In genomic region chrX:53440101-53440500, GRCh38 we compare ENCODE assay signal across 9 cellular contexts. TPM values are rescaled to one million over a fixed set of nuclear protein-coding genes. Genes with fewer than 3 reads are reported as not detected.
DNase-seq lines count a peak whose midpoint lies in the region; ATAC-seq, FAIRE-seq and TF ChIP-seq lines count a peak whose summit lies in the region.
"Had no signal": no experiment of that assay in that cellular context is flagged by ENCODE, and none has a peak within 500 bp of the region (broad histone marks: within the 10 kb centered on the region; RNA-seq: fewer than 3 reads in every experiment).

No MANE protein-coding gene starts in this region.

- no peaks in the 10 kb centered on the region for H3K9me3 ChIP-seq in parathyroid adenoma (ENCODE audit: control insufficient read depth, low read length)

- H3K27me3 Mint-ChIP-seq in effector memory CD8-positive, alpha-beta T cell, result no peaks in the 10 kb centered on the region

- H3K27ac Mint-ChIP-seq in effector memory CD8-positive, alpha-beta T cell, result peak overlapping the region in 1 of 2 donors; percentile 67

- peak; percentile 9 for FAIRE-seq in GM12891 (lab: Jason Lieb, UNC)

- H3K4me3 Mint-ChIP-seq in effector memory CD8-positive, alpha-beta T cell, result peak overlapping the region; percentile 67 to 76

- no peak for TF ChIP-seq POLR2A in GM12891 (IDR thresholded peaks at IDR 0.05; ENCODE audit: low read depth, low read length)

- no peak overlapping the region for H3K9ac ChIP-seq in parathyroid adenoma

- H3K4me2 ChIP-seq in parathyroid adenoma (ENCODE audit: low read length), result no peak overlapping the region

- H2AFZ ChIP-seq in parathyroid adenoma, result peak overlapping the region; percentile 62

- H3K4me1 ChIP-seq in parathyroid adenoma, result no peaks in the 10 kb centered on the region

- intact Hi-C loops in posterior cingulate gyrus (cut with DNase I), result no loop called here

- H3K4me3 ChIP-seq in parathyroid adenoma (ENCODE audit: low read depth, low read length), result no peak overlapping the region

- no peaks in the 10 kb centered on the region for H3K36me3 ChIP-seq in parathyroid adenoma (ENCODE audit: control insufficient read depth, insufficient read depth, low read length)

- DNase-seq in GM12891 (ENCODE audit: insufficient read length, low spot score) (no peak), NCI-H446 treated with DMSO at 0.1 percent for 48 hours (lab: John Stamatoyannopoulos, UW) (peak; percentile 27), posterior cingulate gyrus (no peak)
- no peak for DNase-seq in effector memory CD8-positive, alpha-beta T cell
- no peak for DNase-seq in activated CD4-positive, alpha-beta T cell treated with anti-CD3 and anti-CD28 coated beads, Interleukin-2, amount 50 U/mL, for 48 hours
- DNase-seq: NCI-H187 had no signal

- H3K79me2 ChIP-seq in parathyroid adenoma, result peaks cover 3% of the 10 kb centered on the region

- no peaks in the 10 kb centered on the region for H3K9me3 Mint-ChIP-seq in effector memory CD8-positive, alpha-beta T cell

- H3K4me1 Mint-ChIP-seq in effector memory CD8-positive, alpha-beta T cell (ENCODE audit: low read depth in 2 of 2), result peaks cover 0 to 9% of the 10 kb centered on the region in 2 donors

- no peaks in the 10 kb centered on the region for H3K27me3 ChIP-seq in parathyroid adenoma (ENCODE audit: control insufficient read depth, insufficient read depth, low read length)

- H3K36me3 Mint-ChIP-seq in effector memory CD8-positive, alpha-beta T cell (ENCODE audit: insufficient read depth), result no peaks in the 10 kb centered on the region

- TF ChIP-seq CTCF in parathyroid adenoma (IDR thresholded peaks at IDR 0.05), result no peak

- no peak overlapping the region for H3K27ac ChIP-seq in parathyroid adenoma

- no peak for ATAC-seq in effector memory CD8-positive, alpha-beta T cell (replicated peaks)
- ATAC-seq in GM19452 (IDR thresholded peaks at IDR 0.05; ENCODE audit: unreplicated experiment), result no peak
- ATAC-seq in HG02759 (IDR thresholded peaks at IDR 0.05; ENCODE audit: unreplicated experiment), result no peak

TF ChIP-seq in GM12891, 5 proteins besides CTCF, POLR2A, EP300 and RAD21:
- TF ChIP-seq POU2F2 (IDR thresholded peaks at IDR 0.05; ENCODE audit: low read depth, low read length) (no peak), PAX5 (IDR thresholded peaks at IDR 0.05; ENCODE audit: insufficient read depth, low read length, severe bottlenecking) (no peak), SPI1 (IDR thresholded peaks at IDR 0.05; ENCODE audit: low read depth, low read length) (no peak), TAF1 (IDR thresholded peaks at IDR 0.05; ENCODE audit: low read depth, low read length) (no peak), POLR2AphosphoS5 (IDR thresholded peaks at IDR 0.05; ENCODE audit: low read depth, low read length) (no peak)

RNA-seq across cellular contexts. Expression of gene HSD17B10, which starts 5.9 kb away (rescaled TPM):
- 113 TPM for polyA plus RNA-seq in GM12891 (2012; ENCODE audit: low read depth, missing spikeins)

RNA-seq across cellular contexts. Expression of gene RIBC1, which starts 17.4 kb away (rescaled TPM):
- polyA plus RNA-seq in GM12891 (2012; ENCODE audit: low read depth, missing spikeins), result 0.50 TPM

RNA-seq across cellular contexts. Expression of gene SMC1A, which starts 17.6 kb away (rescaled TPM):
- 28.5 TPM for polyA plus RNA-seq in GM12891 (2012; ENCODE audit: low read depth, missing spikeins)
